In genomic region chr3:17430574-17430973, GRCh38 we compare ENCODE assay signal across 13 cellular contexts.
DNase-seq lines count a peak whose midpoint lies in the region; ATAC-seq, FAIRE-seq and TF ChIP-seq lines count a peak whose summit lies in the region.
"Had no signal": no experiment of that assay in that cellular context is flagged by ENCODE, and none has a peak within 500 bp of the region (broad histone marks: within the 10 kb centered on the region; RNA-seq: fewer than 3 reads in every experiment).

No MANE protein-coding gene starts in this region.

- no peak overlapping the region for H3K4me3 ChIP-seq in A549
- H3K4me3 ChIP-seq in SJCRH30: no peak overlapping the region
- H3K4me3 ChIP-seq in right atrium auricular region: no peak overlapping the region
- H3K4me3 ChIP-seq: BLaER1 treated with 17β-estradiol and CSF1 and Interleukin-3, amounts not matched to agents 10 nM and 100 nM had no signal

- no peak for TF ChIP-seq EP300 in A549 (IDR thresholded peaks at IDR 0.05)

- H3K27ac ChIP-seq in A549 (no peak overlapping the region), SJCRH30 (peak overlapping the region; percentile 21; the same call in 1 of the 2 replicates), right atrium auricular region (no peak overlapping the region)
- H3K27ac ChIP-seq: BLaER1 treated with 17β-estradiol and CSF1 and Interleukin-3, amounts not matched to agents 10 nM and 100 nM had no signal

- H3K4me1 ChIP-seq in A549 (peaks cover 21% of the 10 kb centered on the region), SJCRH30 (peaks cover 13% of the 10 kb centered on the region), right atrium auricular region (peaks cover 0 to 3% of the 10 kb centered on the region in 2 donors)
- H3K4me1 ChIP-seq: BLaER1 treated with 17β-estradiol and CSF1 and Interleukin-3, amounts not matched to agents 10 nM and 100 nM had no signal

- POLR2A ChIA-PET in A549 (lab: Yijun Ruan, JAX): no interaction called here

- peak overlapping the region; percentile 31; the same call in 1 of the 3 replicates for H3K4me2 ChIP-seq in A549
- H3K4me2 ChIP-seq: BLaER1 treated with 17β-estradiol and CSF1 and Interleukin-3, amounts not matched to agents 10 nM and 100 nM had no signal

- FAIRE-seq in A549 (lab: Jason Lieb, UNC) (no peak), GM19239 (lab: Jason Lieb, UNC) (peak; percentile 82)

- ATAC-seq in A549 (no peak; a peak in 1 of 6 replicates), HG02610 (IDR thresholded peaks at IDR 0.05; ENCODE audit: unreplicated experiment) (no peak)
- ATAC-seq: CD8-positive, alpha-beta T cell had no signal

- no peak for TF ChIP-seq CTCF in A549 (IDR thresholded peaks at IDR 0.05)
- TF ChIP-seq CTCF in right atrium auricular region (IDR thresholded peaks at IDR 0.05): no peak

- TF ChIP-seq POLR2A in A549 (IDR thresholded peaks at IDR 0.05; ENCODE audit: low read length): no peak

- H3K27me3 ChIP-seq in SJCRH30 (no peaks in the 10 kb centered on the region), right atrium auricular region (no peaks in the 10 kb centered on the region)
- H3K27me3 ChIP-seq: BLaER1 treated with 17β-estradiol and CSF1 and Interleukin-3, amounts not matched to agents 10 nM and 100 nM had no signal

- CTCF ChIA-PET in A549 (lab: Yijun Ruan, JAX): interaction anchor here (0.6 to 3.9 kb wide), 4 partner anchors 61 to 411 kb away, joined by 3 to 21 read pairs (median 4); no protein-coding TSS in a partner anchor

- no peaks in the 10 kb centered on the region for H3K36me3 ChIP-seq in SJCRH30
- H3K36me3 ChIP-seq in right atrium auricular region: no peaks in the 10 kb centered on the region

- WGBS in A549 (ENCODE audit: missing lambda C conversion rate): 68% methylated on average over 3 of the region's 3 CpGs

- no peak for TF ChIP-seq RAD21 in A549 (conservative IDR thresholded peaks at IDR 0.05 in 1 of 2, IDR thresholded peaks at IDR 0.05 in 1 of 2)

- DNase-seq in A549 (ENCODE audit: low read depth in 1 of 2, low spot score in 1 of 2): no peak
- DNase-seq in GM19239 (ENCODE audit: insufficient read length, low spot score): no peak
- DNase-seq in SJCRH30: peak in 1 of 2 experiments; percentile 9
- DNase-seq in medulla oblongata (ENCODE audit: extremely low spot score): peak; percentile 10
- no peak for DNase-seq in right atrium auricular region (ENCODE audit: low spot score)
- DNase-seq in stimulated activated CD4-positive, alpha-beta T cell treated with anti-CD3 and anti-CD28 coated beads, Interleukin-4, amount 100 ng/mL, for 24 hours: no peak
- DNase-seq: Calu3; CD8-positive, alpha-beta T cell; NCI-H187 treated with DMSO at 0.1 percent for 48 hours; Right ventricle myocardium superior; T-helper 1 cell had no signal

- H3K9me3 ChIP-seq in A549 (peaks cover 18% of the 10 kb centered on the region; the same call in 2 of the 3 replicates), SJCRH30 (replicated peaks) (no peaks in the 10 kb centered on the region), right atrium auricular region (no peaks in the 10 kb centered on the region)

TF ChIP-seq in A549, 52 proteins besides CTCF, POLR2A, EP300 and RAD21:
- no peak for TF ChIP-seq PHF8 (IDR thresholded peaks at IDR 0.05; ENCODE audit: borderline replicate concordance, low read depth)
- TF ChIP-seq NPAS2 (CRISPR knock-in tag; IDR thresholded peaks at IDR 0.05; ENCODE audit: borderline replicate concordance): no peak
- TF ChIP-seq ELK1 (IDR thresholded peaks at IDR 0.05; ENCODE audit: low read depth, low read length): no peak
- no peak for TF ChIP-seq MAZ (IDR thresholded peaks at IDR 0.05; ENCODE audit: borderline replicate concordance, low read depth, low read length)
- no peak for TF ChIP-seq POLR2AphosphoS2 (conservative IDR thresholded peaks at IDR 0.05; ENCODE audit: low read length)
- no peak for TF ChIP-seq JUNB (IDR thresholded peaks at IDR 0.05)
- no peak for TF ChIP-seq EHMT2 (IDR thresholded peaks at IDR 0.05; ENCODE audit: low read depth)
- TF ChIP-seq ATOH8 (CRISPR knock-in tag; IDR thresholded peaks at IDR 0.05; ENCODE audit: low read depth): no peak
- no peak for TF ChIP-seq GATA3 (IDR thresholded peaks at IDR 0.05; ENCODE audit: borderline replicate concordance)
- no peak for TF ChIP-seq ESRRA (IDR thresholded peaks at IDR 0.05; ENCODE audit: borderline replicate concordance, low read length)
- TF ChIP-seq FOSL2 (IDR thresholded peaks at IDR 0.05): no peak
- TF ChIP-seq FOSL2 (CRISPR knock-in tag; IDR thresholded peaks at IDR 0.05): no peak
- TF ChIP-seq EHF (CRISPR knock-in tag; IDR thresholded peaks at IDR 0.05): no peak
- no peak for TF ChIP-seq CHD4 (IDR thresholded peaks at IDR 0.05; ENCODE audit: borderline replicate concordance)
- no peak for TF ChIP-seq ZNF302 (CRISPR knock-in tag; IDR thresholded peaks at IDR 0.05)
- TF ChIP-seq JUN (IDR thresholded peaks at IDR 0.05): no peak
- TF ChIP-seq CHD2 (IDR thresholded peaks at IDR 0.05; ENCODE audit: low read length, partially characterized antibody): no peak
- no peak for TF ChIP-seq ZSCAN20 (CRISPR knock-in tag; IDR thresholded peaks at IDR 0.05)
- no peak for TF ChIP-seq CBX8 (IDR thresholded peaks at IDR 0.05)
